Comparison of ENCODE assay signal across 8 cellular contexts in genomic region chr1:32900956-32901822, GRCh38. TPM values are rescaled to one million over a fixed set of nuclear protein-coding genes. Genes with fewer than 3 reads are reported as not detected.
A peak's percentile ranks its signal among the peaks of the same experiment; 100 is the strongest.
DNase-seq lines count a peak whose midpoint lies in the region; ATAC-seq and TF ChIP-seq lines count a peak whose summit lies in the region.

Gene TMEM54 (minus strand): TSS chr1:32901389. CDS start chr1:32901238, 151 bp downstream.

- intact Hi-C loops in CD4-positive, alpha-beta T cell (cut with DNase I, micrococcal nuclease) = no loop called here

- H3K27ac ChIP-seq in CD4-positive, alpha-beta T cell (ENCODE audit: low read depth, low read length) = no peak within 1 kb of the TSS
- H3K27ac ChIP-seq in HL-60 (replicated peaks) (no peak within 1 kb of the TSS), right atrium auricular region (peak within 1 kb of the TSS in 1 of 2 donors; percentile 42)

- H3K4me1 Mint-ChIP-seq in CD4-positive, alpha-beta T cell (ENCODE audit: low read depth) = peaks cover 6% of the 10 kb centered on the region
- H3K4me1 Mint-ChIP-seq in activated naive CD8-positive, alpha-beta T cell (ENCODE audit: low read depth) = peaks cover 7% of the 10 kb centered on the region

- TF ChIP-seq CTCF in CD4-positive, alpha-beta T cell (IDR thresholded peaks at IDR 0.05) = no peak
- TF ChIP-seq CTCF in HL-60 (IDR thresholded peaks at IDR 0.05; ENCODE audit: insufficient read depth, low read length) (no peak), right atrium auricular region (IDR thresholded peaks at IDR 0.05) (no peak)

- no peaks in the 10 kb centered on the region for H3K9me3 ChIP-seq in CD4-positive, alpha-beta T cell (ENCODE audit: control insufficient read depth, low read length)
- no peaks in the 10 kb centered on the region for H3K9me3 ChIP-seq in right atrium auricular region

- peak; percentile 48 for ATAC-seq in CD4-positive, alpha-beta T cell (ENCODE audit: poor library complexity)
- no peak for ATAC-seq in HG03460 (IDR thresholded peaks at IDR 0.05; ENCODE audit: unreplicated experiment)

- CTCF ChIA-PET in CD4-positive, alpha-beta T cell (lab: Charles Lee) = no interaction called here

- peaks cover 46% of the 10 kb centered on the region for H3K27me3 ChIP-seq in CD4-positive, alpha-beta T cell (ENCODE audit: control insufficient read depth, insufficient read depth, low read length)
- H3K27me3 ChIP-seq in HL-60 (ENCODE audit: insufficient read depth, poor library complexity, severe bottlenecking) (peaks cover 41% of the 10 kb centered on the region), right atrium auricular region (peaks cover 0 to 4% of the 10 kb centered on the region in 2 donors)

- H3K4me3 ChIP-seq in HL-60 (replicated peaks; ENCODE audit: insufficient read depth, low read length) = peak within 1 kb of the TSS; percentile 27
- H3K4me3 ChIP-seq in right atrium auricular region = peak within 1 kb of the TSS; percentile 47 to 63

- H3K36me3 ChIP-seq in right atrium auricular region = no peaks in the 10 kb centered on the region

- H3K36me3 Mint-ChIP-seq in CD4-positive, alpha-beta T cell (ENCODE audit: low read depth) = no peaks in the 10 kb centered on the region
- no peaks in the 10 kb centered on the region for H3K36me3 Mint-ChIP-seq in activated naive CD8-positive, alpha-beta T cell

- no peak for DNase-seq in CD4-positive, alpha-beta T cell
- peak in 1 of 2 experiments; percentile 5 for DNase-seq in HL-60 (ENCODE audit: low read depth in 1 of 2, low spot score in 1 of 2)
- DNase-seq in right atrium auricular region (ENCODE audit: low spot score) = no peak
- DNase-seq in renal cortical epithelial cell (ENCODE audit: low read depth) = no peak
- no peak for DNase-seq in activated CD8-positive, alpha-beta memory T cell treated with anti-CD3 and anti-CD28 coated beads, Interleukin-2, amount 50 U/mL, for 4 hours
- DNase-seq in NOMO-1 treated with dmso at 0.1 percent for 144 hours (lab: John Stamatoyannopoulos, UW; ENCODE audit: unreplicated experiment) = no peak

- no peak within 1 kb of the TSS for H3K27ac Mint-ChIP-seq in CD4-positive, alpha-beta T cell
- H3K27ac Mint-ChIP-seq in activated naive CD8-positive, alpha-beta T cell = no peak within 1 kb of the TSS

- peak within 1 kb of the TSS; percentile 62 for H3K4me3 Mint-ChIP-seq in CD4-positive, alpha-beta T cell
- H3K4me3 Mint-ChIP-seq in activated naive CD8-positive, alpha-beta T cell = peak within 1 kb of the TSS; percentile 79

- peaks cover 75% of the 10 kb centered on the region for H3K27me3 Mint-ChIP-seq in CD4-positive, alpha-beta T cell
- peaks cover 22% of the 10 kb centered on the region for H3K27me3 Mint-ChIP-seq in activated naive CD8-positive, alpha-beta T cell

- H3K9me3 Mint-ChIP-seq in CD4-positive, alpha-beta T cell = no peaks in the 10 kb centered on the region
- H3K9me3 Mint-ChIP-seq in activated naive CD8-positive, alpha-beta T cell (ENCODE audit: low read depth) = no peaks in the 10 kb centered on the region

- peaks cover 0 to 9% of the 10 kb centered on the region in 2 donors for H3K4me1 ChIP-seq in right atrium auricular region

- POLR2A ChIA-PET in CD4-positive, alpha-beta T cell (lab: Charles Lee) = no interaction called here

RNA-seq across cellular contexts. Expression of gene TMEM54, which starts in this region (rescaled TPM):
- total RNA-seq in CD4-positive, alpha-beta T cell = not detected
- total RNA-seq in right atrium auricular region (10 to 100 TPM in 1 of 2 donors, 1 to 10 TPM in 1; 4.7 to 37.9 TPM), renal cortical epithelial cell (111 and 122 TPM in 2 replicates)

Comparison
In these comparisons a context has a peak if more than half of its experiments do, and no peak if none do; other contexts are left out.
1. RNA of gene TMEM54 (total RNA-seq): 111 to 122 TPM in renal cortical epithelial cell and 4.7 to 37.9 TPM in right atrium auricular region; not detected in CD4-positive, alpha-beta T cell; every median in the first group is over 4 times any median in the second.
2. Peak in ATAC-seq in CD4-positive, alpha-beta T cell; RNA of the gene not detected or under 1 TPM.